Comparison of ENCODE assay signal across 24 cellular contexts in the genomic region with DNA sequence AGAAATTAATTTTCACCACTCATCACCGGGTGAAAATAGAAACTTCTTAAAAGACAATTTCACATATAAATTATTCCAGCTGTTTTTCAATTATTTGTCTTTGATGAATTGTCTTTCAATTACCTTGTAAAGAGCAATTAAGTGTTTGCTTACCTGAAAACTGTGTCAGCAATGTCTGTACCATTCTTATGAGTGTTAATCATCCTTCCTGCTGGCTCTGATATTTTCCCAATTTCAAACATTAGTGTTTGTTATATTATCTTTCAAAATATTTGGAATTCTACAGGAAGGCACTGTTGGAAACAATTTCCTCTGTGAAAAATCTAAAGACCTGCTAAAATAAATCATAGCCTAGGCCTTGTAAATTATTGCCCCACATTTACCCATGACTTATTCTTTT. TPM values are rescaled to one million over a fixed set of nuclear protein-coding genes. Genes with fewer than 3 reads are reported as not detected.
DNase-seq lines count a peak whose midpoint lies in the region; ATAC-seq and TF ChIP-seq lines count a peak whose summit lies in the region.
"Had no signal": no experiment of that assay in that cellular context is flagged by ENCODE, and none has a peak within 500 bp of the region (broad histone marks: within the 10 kb centered on the region; RNA-seq: fewer than 3 reads in every experiment).

No MANE protein-coding gene starts in this region.

- ATAC-seq in IMR-90 (ENCODE audit: low read depth) (no peak), left lung (no peak), GM18867 (IDR thresholded peaks at IDR 0.05; ENCODE audit: unreplicated experiment) (no peak), HG03159 (IDR thresholded peaks at IDR 0.05; ENCODE audit: unreplicated experiment) (no peak)
- ATAC-seq: activated naive CD8-positive, alpha-beta T cell treated with anti-CD3 and anti-CD28 coated beads, Interleukin-2, amount 50 U/mL, for 24 hours; GM12878; GM23338; K562; Panc1; right cardiac atrium; stimulated activated effector memory CD8-positive, alpha-beta T cell treated with anti-CD3 and anti-CD28 coated beads, Interleukin-12 subunit alpha, Interleukin-12 subunit beta, amount 100 ng/mL, for 72 hours had no signal

- WGBS in IMR-90 (ENCODE audit: extremely low coverage in 2 of 2, insufficient read length in 1 of 2), 2 experiments = no CpG with 5 or more reads among the region's 1 CpG

- H3K27ac ChIP-seq in IMR-90 (ENCODE audit: insufficient read depth, low read length) (no peak overlapping the region; the same call in 1 of the 2 replicates), brain microvascular endothelial cell (peak overlapping the region; percentile 46), left lung (peak overlapping the region; percentile 19 to 66), subcutaneous abdominal adipose tissue (ENCODE audit: low read depth, low read length) (peak overlapping the region; percentile 1), osteoblast (ENCODE audit: low read depth, low read length) (no peak overlapping the region), WERI-Rb-1 (no peak overlapping the region)
- H3K27ac ChIP-seq: VCaP had no signal

- peak overlapping the region; percentile 76 for H2BK5ac ChIP-seq in IMR-90 (ENCODE audit: low read depth, low read length, poor library complexity, severe bottlenecking)

- intact Hi-C loops in IMR-90 (cut with micrococcal nuclease) = loop anchor here (5.0 kb wide), 1 partner anchor 50 kb away; no protein-coding TSS in a partner anchor
- intact Hi-C loops in left lung (cut with DNase I) = no loop called here

- H3K9me3 ChIP-seq in IMR-90 (ENCODE audit: control insufficient read depth, insufficient read depth, low read length) (no peaks in the 10 kb centered on the region), left lung (no peaks in the 10 kb centered on the region), subcutaneous abdominal adipose tissue (ENCODE audit: control insufficient read depth in 5 of 5, low read length in 5 of 5) (no peaks in the 10 kb centered on the region), osteoblast (ENCODE audit: low read depth, low read length) (no peaks in the 10 kb centered on the region), WERI-Rb-1 (ENCODE audit: severe bottlenecking) (no peaks in the 10 kb centered on the region)
- H3K9me3 ChIP-seq: transverse colon had no signal

- H3K36me3 ChIP-seq in IMR-90 (ENCODE audit: control insufficient read depth, insufficient read depth, low read length) = peaks cover 2% of the 10 kb centered on the region; the same call in 1 of the 2 replicates
- no peaks in the 10 kb centered on the region for H3K36me3 ChIP-seq in brain microvascular endothelial cell (replicated peaks)
- no peaks in the 10 kb centered on the region for H3K36me3 ChIP-seq in left lung
- no peaks in the 10 kb centered on the region for H3K36me3 ChIP-seq in subcutaneous abdominal adipose tissue (ENCODE audit: control insufficient read depth in 5 of 5, insufficient read depth in 5 of 5, low read length in 5 of 5)
- no peaks in the 10 kb centered on the region for H3K36me3 ChIP-seq in osteoblast (ENCODE audit: insufficient read depth, low read length)
- no peaks in the 10 kb centered on the region for H3K36me3 ChIP-seq in WERI-Rb-1
- H3K36me3 ChIP-seq: transverse colon had no signal

- H3K4ac ChIP-seq in IMR-90 (ENCODE audit: low read depth, low read length) = no peak overlapping the region

- POLR2A ChIA-PET in IMR-90 (lab: Charles Lee; ENCODE audit: unreplicated experiment) = no interaction called here

- no peak for TF ChIP-seq POLR2A in IMR-90 (IDR thresholded peaks at IDR 0.05; ENCODE audit: low read depth, low read length)

- H3K4me1 ChIP-seq in IMR-90 (ENCODE audit: control insufficient read depth, insufficient read depth, low read length) = peaks cover 24% of the 10 kb centered on the region
- peaks cover 39 to 68% of the 10 kb centered on the region in 2 donors for H3K4me1 ChIP-seq in left lung
- H3K4me1 ChIP-seq in subcutaneous abdominal adipose tissue (ENCODE audit: control insufficient read depth in 5 of 5, insufficient read depth in 5 of 5, low read length in 5 of 5) = peaks cover 6 to 69% (median 48%) of the 10 kb centered on the region in 5 donors
- peaks cover 24% of the 10 kb centered on the region for H3K4me1 ChIP-seq in osteoblast (ENCODE audit: insufficient read depth, low read length)

- DNase-seq in IMR-90 (no peak), brain microvascular endothelial cell (no peak), left lung (no peak), osteoblast (ENCODE audit: insufficient read length, low spot score, missing footprints) (no peak), WERI-Rb-1 (no peak)
- DNase-seq: activated CD4-positive, alpha-beta T cell treated with anti-CD3 and anti-CD28 coated beads, Interleukin-2, amount 50 U/mL, for 48 hours; activated effector memory CD4-positive, alpha-beta T cell treated with anti-CD3 and anti-CD28 coated beads, Interleukin-2, amount 50 U/mL, for 16 hours; activated naive CD8-positive, alpha-beta T cell treated with anti-CD3 and anti-CD28 coated beads, Interleukin-2, amount 50 U/mL, for 24 hours; CD8-positive, alpha-beta memory T cell; erythroblast; NCI-H187; NCI-H345; right cardiac atrium; T-helper 2 cell; transverse colon had no signal

- no peak overlapping the region for H4K5ac ChIP-seq in IMR-90 (ENCODE audit: low read depth, low read length)

- no peak overlapping the region for H3K23ac ChIP-seq in IMR-90 (ENCODE audit: low read depth, low read length)

- no peak overlapping the region for H2BK20ac ChIP-seq in IMR-90 (ENCODE audit: low read depth, low read length)

- no peak overlapping the region for H3K14ac ChIP-seq in IMR-90 (replicated peaks; ENCODE audit: low read depth, low read length)

- H3K4me3 ChIP-seq in IMR-90 (ENCODE audit: insufficient read depth, low read depth, low read length) (no peak overlapping the region), brain microvascular endothelial cell (ENCODE audit: low read depth, low read length) (no peak overlapping the region), left lung (no peak overlapping the region), subcutaneous abdominal adipose tissue (ENCODE audit: low read depth in 1 of 5, low read length in 5 of 5) (no peak overlapping the region), osteoblast (ENCODE audit: insufficient read depth, low read length) (no peak overlapping the region), WERI-Rb-1 (ENCODE audit: low read depth, low read length) (no peak overlapping the region)
- H3K4me3 ChIP-seq: GM12878, GM23338, K562, transverse colon had no signal

- TF ChIP-seq CTCF in IMR-90 (conservative IDR thresholded peaks at IDR 0.05; ENCODE audit: low read depth, low read length) (no peak), brain microvascular endothelial cell (IDR thresholded peaks at IDR 0.05; ENCODE audit: low read depth, low read length, missing control alignments) (no peak), left lung (IDR thresholded peaks at IDR 0.05) (no peak), osteoblast (IDR thresholded peaks at IDR 0.05; ENCODE audit: extremely low read depth, low read depth, low read length) (no peak), WERI-Rb-1 (IDR thresholded peaks at IDR 0.05; ENCODE audit: low read depth, low read length) (no peak)

- H2BK15ac ChIP-seq in IMR-90 (ENCODE audit: low read depth, low read length) = no peak overlapping the region

- H3K9ac ChIP-seq in IMR-90 (ENCODE audit: low read depth, low read length) = no peak overlapping the region
- H3K9ac ChIP-seq in subcutaneous abdominal adipose tissue (ENCODE audit: low read length in 5 of 5) = no peak overlapping the region

- no peak overlapping the region for H3K4me2 ChIP-seq in IMR-90 (ENCODE audit: low read depth, low read length)
- no peak overlapping the region for H3K4me2 ChIP-seq in osteoblast (ENCODE audit: insufficient read depth, low read length)

- no peak for TF ChIP-seq RAD21 in IMR-90 (IDR thresholded peaks at IDR 0.05; ENCODE audit: low read length)

- peaks cover 6% of the 10 kb centered on the region; the same call in 1 of the 2 replicates for H4K20me1 ChIP-seq in IMR-90 (ENCODE audit: insufficient read depth, low read length)
- peaks cover 15% of the 10 kb centered on the region for H4K20me1 ChIP-seq in osteoblast (ENCODE audit: insufficient read depth, low read length)

- H3K9me1 ChIP-seq in IMR-90 (ENCODE audit: insufficient read depth, low read length) = peaks cover 12% of the 10 kb centered on the region; the same call in 1 of the 2 replicates

- H4K91ac ChIP-seq in IMR-90 (ENCODE audit: insufficient read depth, low read depth, low read length) = no peak overlapping the region

- no peak overlapping the region for H4K8ac ChIP-seq in IMR-90 (ENCODE audit: low read depth in 2 of 2, low read length in 2 of 2)

- H3K27me3 ChIP-seq in IMR-90 (ENCODE audit: control insufficient read depth, insufficient read depth, low read length) (no peaks in the 10 kb centered on the region), brain microvascular endothelial cell (replicated peaks) (no peaks in the 10 kb centered on the region), left lung (no peaks in the 10 kb centered on the region), subcutaneous abdominal adipose tissue (ENCODE audit: control insufficient read depth in 5 of 5, insufficient read depth in 4 of 5, low read length in 5 of 5) (no peaks in the 10 kb centered on the region), osteoblast (ENCODE audit: insufficient read depth, low read length) (no peaks in the 10 kb centered on the region), WERI-Rb-1 (ENCODE audit: insufficient read depth, low read depth, severe bottlenecking) (no peaks in the 10 kb centered on the region)
- H3K27me3 ChIP-seq: transverse colon had no signal

- no TSS peak for BruUV-seq in IMR-90 (replicated peaks; lab: Mats Ljungman, UMichigan)

- H2AFZ ChIP-seq in IMR-90 (replicated peaks; ENCODE audit: low read length, poor library complexity) = no peak overlapping the region
- H2AFZ ChIP-seq in osteoblast (ENCODE audit: low read length) = no peak overlapping the region
- H2AFZ ChIP-seq: GM23338 had no signal

- no peak overlapping the region for H3K18ac ChIP-seq in IMR-90 (ENCODE audit: low read depth, low read length)

- dilution Hi-C loops in IMR-90 (cut with HindIII; ENCODE audit: low sequenced_read_pairs, unreplicated experiment) = no loop called here

- H2AK5ac ChIP-seq in IMR-90 (ENCODE audit: low read depth, low read length) = no peak overlapping the region

- H3K56ac ChIP-seq in IMR-90 (ENCODE audit: extremely low read depth, insufficient read depth, low read length) = no peak overlapping the region

- CTCF ChIA-PET in IMR-90 (lab: Yijun Ruan, JAX) = interaction anchor here (0.5 to 0.9 kb wide), 3 partner anchors 122 to 170 kb away, joined by 3 read pairs; no protein-coding TSS in a partner anchor

- H3K79me1 ChIP-seq in IMR-90 (ENCODE audit: low read depth in 1 of 2, low read length in 2 of 2) = peaks cover 27 to 82% of the 10 kb centered on the region in 2 experiments

- in situ Hi-C loops in IMR-90 (cut with MboI; ENCODE audit: low sequenced_read_pairs) = no loop called here
- in situ Hi-C loops in brain microvascular endothelial cell (cut with HindIII; ENCODE audit: low pct_ligation_motif_present, low sequenced_read_pairs) = no loop called here

- peaks cover 69% of the 10 kb centered on the region for H3K79me2 ChIP-seq in osteoblast (ENCODE audit: insufficient read depth, low read length)

- no peak overlapping the region for H2BK120ac ChIP-seq in IMR-90 (ENCODE audit: low read depth, low read length)

- no peak overlapping the region for H2AK9ac ChIP-seq in IMR-90 (replicated peaks; ENCODE audit: low read depth, low read length, poor library complexity)

RNA-seq across cellular contexts. Expression of a gene that starts 19.6 kb away (rescaled TPM):
- total RNA-seq in IMR-90 (2012; rRNA removed) (74.2 and 76.9 TPM in 2 replicates), left lung (10 to 100 TPM; 67.0 to 71.1 TPM), osteoblast (71.7 and 76.9 TPM in 2 replicates)
- 12.7 and 14.5 TPM in 2 replicates for polyA plus RNA-seq in IMR-90 (2012; rRNA removed)
- polyA plus RNA-seq in IMR-90 (2012; cell fraction: cytosol; rRNA removed) = 3.5 and 4.2 TPM in 2 replicates
- polyA plus RNA-seq in IMR-90 (2012; cell fraction: nucleus; rRNA removed; ENCODE audit: low replicate concordance) = 4.6 and 15.0 TPM in 2 replicates

Comparison
In these comparisons a context has a peak if more than half of its experiments do, and no peak if none do; other contexts are left out.
1. H3K27ac ChIP-seq: peak in brain microvascular endothelial cell (single experiment), left lung (2 of 2) and subcutaneous abdominal adipose tissue (single experiment); none in IMR-90 (single experiment), osteoblast (single experiment) and WERI-Rb-1 (single experiment).